8 cellular contexts compared by ENCODE assay signal in the genomic region with DNA sequence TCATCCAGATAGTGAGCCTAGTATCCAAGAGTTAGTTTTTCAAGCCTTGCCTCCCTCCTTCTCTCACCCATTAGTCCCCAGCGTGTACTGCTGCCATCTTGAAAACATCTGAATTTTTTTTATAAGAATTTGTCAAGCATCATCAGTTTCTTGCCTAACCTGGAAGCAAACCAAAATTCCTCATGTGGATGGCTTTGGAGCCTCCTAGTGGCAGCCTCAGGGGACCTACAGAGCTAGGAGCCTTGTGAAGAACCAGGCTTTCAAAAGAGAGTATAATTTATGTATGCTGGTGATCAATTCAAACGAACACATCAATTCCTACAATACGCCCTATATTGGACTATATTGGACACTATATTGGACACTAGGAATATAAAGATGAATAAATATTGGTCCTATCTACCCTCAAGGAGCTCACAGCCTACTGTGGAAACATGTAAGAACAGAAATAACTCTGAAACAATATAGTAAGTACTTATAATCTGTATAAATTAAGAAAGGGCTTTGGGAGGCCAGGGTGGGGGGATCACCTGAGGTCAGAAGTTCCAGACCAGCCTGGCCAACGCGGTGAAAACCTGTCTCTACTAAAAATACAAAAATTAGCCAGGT.
DNase-seq lines count a peak whose midpoint lies in the region; ATAC-seq and TF ChIP-seq lines count a peak whose summit lies in the region.

No MANE protein-coding gene starts in this region.

- no peak overlapping the region for H3K27ac ChIP-seq in thyroid gland

- H3K27me3 ChIP-seq in thyroid gland: no peaks in the 10 kb centered on the region

- intact Hi-C loops in thyroid gland (cut with DNase I): no loop called here

- peaks cover 9% of the 10 kb centered on the region for H3K27me3 Mint-ChIP-seq in stimulated activated naive CD8-positive, alpha-beta T cell treated with anti-CD3 and anti-CD28 coated beads, Interleukin-15, amount 100 ng/mL, for 72 hours

- TF ChIP-seq POLR2A in thyroid gland (IDR thresholded peaks at IDR 0.05): no peak

- TF ChIP-seq CTCF in thyroid gland (IDR thresholded peaks at IDR 0.05): peak in 4 of 6 experiments; percentile 16 to 58 (median 44)
- TF ChIP-seq CTCF in GM10248 (IDR thresholded peaks at IDR 0.05; ENCODE audit: control extremely low read depth, extremely low read depth, low read depth, missing control alignments): no peak

- H3K4me3 ChIP-seq in thyroid gland (replicated peaks in 1 of 3): no peak overlapping the region

- no peaks in the 10 kb centered on the region for H3K4me1 Mint-ChIP-seq in stimulated activated naive CD8-positive, alpha-beta T cell treated with anti-CD3 and anti-CD28 coated beads, Interleukin-15, amount 100 ng/mL, for 72 hours

- DNase-seq in AML-193 (lab: John Stamatoyannopoulos, UW) (peak; percentile 3 to 19), GM19238 (ENCODE audit: insufficient read length, low spot score) (peak; percentile 4), RPMI8226 (peak; percentile 9), glomerular visceral epithelial cell (ENCODE audit: extremely low spot score) (peak; percentile 13), thyroid gland (peak; percentile 44 to 56), GM10248 (ENCODE audit: extremely low spot score) (no peak), NK-92 (lab: John Stamatoyannopoulos, UW; ENCODE audit: unreplicated experiment) (no peak)
- DNase-seq in stimulated activated naive CD8-positive, alpha-beta T cell treated with anti-CD3 and anti-CD28 coated beads, Interleukin-15, amount 100 ng/mL, for 72 hours: no peak

- CTCF ChIA-PET in GM10248 (lab: Yijun Ruan, JAX): no interaction called here

- H3K9me3 ChIP-seq in thyroid gland: no peaks in the 10 kb centered on the region

- no peaks in the 10 kb centered on the region for H3K4me1 ChIP-seq in thyroid gland

- H3K36me3 ChIP-seq in thyroid gland: no peaks in the 10 kb centered on the region

- no peak overlapping the region for H3K27ac Mint-ChIP-seq in stimulated activated naive CD8-positive, alpha-beta T cell treated with anti-CD3 and anti-CD28 coated beads, Interleukin-15, amount 100 ng/mL, for 72 hours

- POLR2A ChIA-PET in GM10248 (lab: Yijun Ruan, JAX): no interaction called here

- no peaks in the 10 kb centered on the region for H3K9me3 Mint-ChIP-seq in stimulated activated naive CD8-positive, alpha-beta T cell treated with anti-CD3 and anti-CD28 coated beads, Interleukin-15, amount 100 ng/mL, for 72 hours

- H3K4me3 Mint-ChIP-seq in stimulated activated naive CD8-positive, alpha-beta T cell treated with anti-CD3 and anti-CD28 coated beads, Interleukin-15, amount 100 ng/mL, for 72 hours: no peak overlapping the region

- ATAC-seq in stimulated activated naive CD8-positive, alpha-beta T cell treated with anti-CD3 and anti-CD28 coated beads, Interleukin-15, amount 100 ng/mL, for 72 hours: no peak

- 36 to 42% methylated on average over 5 of the region's 5 CpGs for WGBS in thyroid gland, 2 donors

Comparison
In these comparisons a context has a peak if more than half of its experiments do, and no peak if none do; other contexts are left out.
1. DNase-seq: peak in AML-193 (2 of 2), GM19238 (single experiment), RPMI8226 (single experiment), glomerular visceral epithelial cell (single experiment) and thyroid gland (2 of 2); none in stimulated activated naive CD8-positive, alpha-beta T cell treated with anti-CD3 and anti-CD28 coated beads, Interleukin-15, amount 100 ng/mL, for 72 hours (0 of 2), GM10248 (single experiment) and NK-92 (single experiment).